9 cellular contexts compared by ENCODE assay signal in genomic region chr2:136119717-136120675, GRCh38. TPM values are rescaled to one million over a fixed set of nuclear protein-coding genes. Genes with fewer than 3 reads are reported as not detected.
DNase-seq lines count a peak whose midpoint lies in the region; ATAC-seq and TF ChIP-seq lines count a peak whose summit lies in the region.
"Had no signal": no experiment of that assay in that cellular context is flagged by ENCODE, and none has a peak within 500 bp of the region (broad histone marks: within the 10 kb centered on the region; RNA-seq: fewer than 3 reads in every experiment).

No MANE protein-coding gene starts in this region.

- no peaks in the 10 kb centered on the region for H3K9me3 Mint-ChIP-seq in activated T-helper 17 cell treated with anti-CD3 and anti-CD28 coated beads, Interleukin-2, amount 50 U/mL, for 72 hours

- H3K27ac ChIP-seq in left ventricle myocardium inferior (replicated peaks) (no peak overlapping the region), urinary bladder (ENCODE audit: low read depth) (no peak overlapping the region)

- H3K27me3 ChIP-seq in left ventricle myocardium inferior (ENCODE audit: low read depth) (peaks cover 98% of the 10 kb centered on the region), mononuclear cell (ENCODE audit: insufficient read depth, low read length) (no peaks in the 10 kb centered on the region)

- H3K4me3 Mint-ChIP-seq in activated T-helper 17 cell treated with anti-CD3 and anti-CD28 coated beads, Interleukin-2, amount 50 U/mL, for 72 hours, result peak overlapping the region; percentile 94

- DNase-seq in left ventricle myocardium inferior (no peak), cardiac septum (ENCODE audit: low spot score) (no peak), islet precursor cell (no peak), nucleus accumbens (lab: John Stamatoyannopoulos, UW) (no peak)
- DNase-seq: NCI-H2081 treated with DMSO at 0.1 percent for 48 hours had no signal

- H3K9me3 ChIP-seq in left ventricle myocardium inferior (replicated peaks), result no peaks in the 10 kb centered on the region
- no peaks in the 10 kb centered on the region for H3K9me3 ChIP-seq in mononuclear cell (ENCODE audit: low read depth, low read length)

- WGBS in urinary bladder, result 51% methylated on average over 16 of the region's 16 CpGs

- peaks cover 17% of the 10 kb centered on the region for H3K4me1 Mint-ChIP-seq in activated T-helper 17 cell treated with anti-CD3 and anti-CD28 coated beads, Interleukin-2, amount 50 U/mL, for 72 hours

- H3K4me1 ChIP-seq in left ventricle myocardium inferior, result peaks cover 41% of the 10 kb centered on the region
- H3K4me1 ChIP-seq in mononuclear cell (ENCODE audit: insufficient read depth, low read length), result peaks cover 69% of the 10 kb centered on the region
- H3K4me1 ChIP-seq in urinary bladder (ENCODE audit: insufficient read depth), result peaks cover 2% of the 10 kb centered on the region

- ATAC-seq in activated T-helper 17 cell treated with anti-CD3 and anti-CD28 coated beads, Interleukin-2, amount 50 U/mL, for 72 hours (replicated peaks), result no peak
- no peak for ATAC-seq in HG02763 (IDR thresholded peaks at IDR 0.05; ENCODE audit: unreplicated experiment)

- H3K4me3 ChIP-seq in left ventricle myocardium inferior, result peak overlapping the region; percentile 72
- H3K4me3 ChIP-seq in mononuclear cell (ENCODE audit: low read length), result peak overlapping the region; percentile 95
- peak overlapping the region; percentile 54 for H3K4me3 ChIP-seq in urinary bladder (ENCODE audit: low read depth, low read length)

- intact Hi-C loops in left ventricle myocardium inferior (cut with micrococcal nuclease) (loop anchor here (10.0 kb wide), 1 partner anchor 95 kb away; no protein-coding TSS in a partner anchor), cardiac septum (cut with DNase I) (loop anchor here (5.0 to 10.0 kb wide), 2 partner anchors 205 to 257 kb away; no protein-coding TSS in a partner anchor)

- H3K36me3 Mint-ChIP-seq in activated T-helper 17 cell treated with anti-CD3 and anti-CD28 coated beads, Interleukin-2, amount 50 U/mL, for 72 hours (ENCODE audit: low read depth), result peaks cover 41% of the 10 kb centered on the region

- no peaks in the 10 kb centered on the region for H3K27me3 Mint-ChIP-seq in activated T-helper 17 cell treated with anti-CD3 and anti-CD28 coated beads, Interleukin-2, amount 50 U/mL, for 72 hours

- TF ChIP-seq CTCF in left ventricle myocardium inferior (IDR thresholded peaks at IDR 0.05; ENCODE audit: borderline replicate concordance), result no peak

- H3K27ac Mint-ChIP-seq in activated T-helper 17 cell treated with anti-CD3 and anti-CD28 coated beads, Interleukin-2, amount 50 U/mL, for 72 hours, result peak overlapping the region; percentile 96

- H3K36me3 ChIP-seq in left ventricle myocardium inferior (no peaks in the 10 kb centered on the region), urinary bladder (ENCODE audit: insufficient read depth) (no peaks in the 10 kb centered on the region)

RNA-seq across cellular contexts. Expression of gene CXCR4, which starts 2.0 kb away (rescaled TPM):
- total RNA-seq in left ventricle myocardium inferior, result 3.2 TPM
- total RNA-seq in cardiac septum, result 4.4 TPM
- total RNA-seq in activated T-helper 17 cell treated with anti-CD3 and anti-CD28 coated beads, Interleukin-2, amount 50 U/mL, for 72 hours, result 100 to 1,000 TPM; 330 to 360 TPM
- total RNA-seq in mononuclear cell, result 1,915 TPM
- 20.8 TPM for total RNA-seq in urinary bladder
- polyA plus RNA-seq in urinary bladder, result 20.4 TPM

Comparison
In these comparisons a context has a peak if more than half of its experiments do, and no peak if none do; other contexts are left out.
1. RNA of gene CXCR4, which starts 2.0 kb away (total RNA-seq): 1,915 TPM in mononuclear cell (single experiment) and 330 to 360 TPM in activated T-helper 17 cell treated with anti-CD3 and anti-CD28 coated beads, Interleukin-2, amount 50 U/mL, for 72 hours; 20.8 TPM in urinary bladder (single experiment), 4.4 TPM in cardiac septum (single experiment) and 3.2 TPM in left ventricle myocardium inferior (single experiment); every median in the first group is over 10 times any median in the second.
2. Peak in every context shown above with its lines, with median percentiles within 50 percentile points of each other: H3K4me3 ChIP-seq.